Comparison of ENCODE assay signal across 8 cellular contexts in the genomic region with DNA sequence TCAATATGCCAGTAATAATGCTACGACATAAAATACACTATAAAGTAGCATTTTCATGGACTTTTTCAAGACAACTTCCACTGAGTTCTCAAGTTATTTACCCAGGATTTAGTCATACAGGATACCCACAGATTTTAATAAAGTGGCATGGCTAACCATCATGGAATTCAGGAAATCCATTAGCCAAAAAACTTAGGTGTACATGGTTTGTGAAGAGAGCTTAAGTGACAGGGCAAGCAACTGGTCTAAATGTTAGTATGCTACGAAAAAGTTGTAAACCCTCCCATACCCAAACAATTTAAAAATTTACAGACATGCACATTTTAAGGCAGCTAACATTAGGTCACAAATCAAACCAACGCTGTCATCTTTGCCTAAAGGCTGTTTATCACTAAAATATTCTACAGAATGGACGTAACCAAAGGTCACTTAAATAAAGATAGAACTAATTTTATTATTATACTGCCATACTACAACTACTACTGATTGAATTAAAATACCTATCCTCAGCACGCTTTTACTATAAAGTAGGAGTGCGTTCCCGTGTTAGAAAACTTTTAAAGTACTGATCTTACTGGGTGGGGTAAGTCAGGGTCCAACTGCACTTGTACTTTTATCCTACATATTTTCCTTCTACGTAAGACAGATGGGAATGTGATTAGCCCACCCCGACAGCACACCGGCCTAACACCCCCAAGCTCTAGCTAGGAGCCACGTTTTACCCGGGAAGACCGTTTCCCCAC. TPM values are rescaled to one million over a fixed set of nuclear protein-coding genes. Genes with fewer than 3 reads are reported as not detected.
DNase-seq lines count a peak whose midpoint lies in the region; ATAC-seq, FAIRE-seq and TF ChIP-seq lines count a peak whose summit lies in the region.

No MANE protein-coding gene starts in this region.

- peak overlapping the region; percentile 42; the same call in 1 of the 2 replicates for H3K18ac ChIP-seq in IMR-90 (ENCODE audit: low read depth, low read length)

- peak overlapping the region; percentile 65 for H3K4ac ChIP-seq in IMR-90 (ENCODE audit: low read depth, low read length)

- H3K27me3 ChIP-seq in AG04450 (ENCODE audit: control insufficient read depth, insufficient read depth, low read length) (no peaks in the 10 kb centered on the region), IMR-90 (ENCODE audit: control insufficient read depth, insufficient read depth, low read length) (no peaks in the 10 kb centered on the region), breast epithelium (no peaks in the 10 kb centered on the region), mononuclear cell (ENCODE audit: insufficient read depth, low read length) (no peaks in the 10 kb centered on the region)

- in situ Hi-C loops in IMR-90 (cut with MboI; ENCODE audit: low sequenced_read_pairs), result loop anchor here (10.0 to 25.0 kb wide), 2 partner anchors 178 to 870 kb away; a partner anchor contains a TSS

- 0% methylated on average over 1 of the region's 13 CpGs; no CpG with 5 or more reads in 1 of the 2 experiments for whole genome bisulfite sequencing in IMR-90 (ENCODE audit: extremely low coverage in 2 of 2, insufficient read length in 1 of 2), 2 experiments

- no peak overlapping the region for H2BK20ac ChIP-seq in IMR-90 (ENCODE audit: low read depth, low read length)

- intact Hi-C loops in IMR-90 (cut with micrococcal nuclease) (loop anchor here (2.0 to 5.0 kb wide), 5 partner anchors 75 to 660 kb away; a partner anchor contains a TSS), breast epithelium (cut with DNase I; ENCODE audit: low total_unique reads) (no loop called here)

- peak overlapping the region; percentile 26 to 43; a peak in 1 of 4 replicates for H4K8ac ChIP-seq in IMR-90 (ENCODE audit: low read depth in 2 of 2, low read length in 2 of 2)

- peak overlapping the region; percentile 97 for H3K4me2 ChIP-seq in IMR-90 (ENCODE audit: low read depth, low read length)

- H3K4me3 ChIP-seq in AG04450 (ENCODE audit: low read depth, low read length), result peak overlapping the region; percentile 79
- peak overlapping the region; percentile 85 for H3K4me3 ChIP-seq in IMR-90 (ENCODE audit: insufficient read depth, low read depth, low read length)
- peak overlapping the region; percentile 94 to 97 (median 95) for H3K4me3 ChIP-seq in breast epithelium
- H3K4me3 ChIP-seq in mononuclear cell (ENCODE audit: low read length), result peak overlapping the region; percentile 62

- H2AK5ac ChIP-seq in IMR-90 (ENCODE audit: low read depth, low read length), result no peak overlapping the region; the same call in 1 of the 2 replicates

- 0 out of 2 replicates have a peak overlapping the region, but pooled peaks have one; percentile 24 for H3K56ac ChIP-seq in IMR-90 (ENCODE audit: extremely low read depth, insufficient read depth, low read length)

- dilution Hi-C loops in IMR-90 (cut with HindIII; ENCODE audit: low sequenced_read_pairs, unreplicated experiment), result no loop called here

- peak overlapping the region; percentile 89 for H3K9ac ChIP-seq in IMR-90 (ENCODE audit: low read depth, low read length)

- CTCF ChIA-PET in AG04450 (lab: Charles Lee), result interaction anchor here (0.6 to 2.4 kb wide), 14 partner anchors 9 to 472 kb away, joined by 3 to 11 read pairs (median 4); a partner anchor contains a TSS
- CTCF ChIA-PET in IMR-90 (lab: Yijun Ruan, JAX), result interaction anchor here (0.6 to 2.4 kb wide), 8 partner anchors 11 to 119 kb away, joined by 3 to 6 read pairs (median 3); a partner anchor contains a TSS

- H2AK9ac ChIP-seq in IMR-90 (replicated peaks; ENCODE audit: low read depth, low read length, poor library complexity), result peak overlapping the region; percentile 80

- H4K20me1 ChIP-seq in IMR-90 (ENCODE audit: insufficient read depth, low read length), result peaks cover 55% of the 10 kb centered on the region

- H4K91ac ChIP-seq in IMR-90 (ENCODE audit: insufficient read depth, low read depth, low read length), result peak overlapping the region; percentile 6; the same call in 1 of the 2 replicates

- no peak for TF ChIP-seq RAD21 in IMR-90 (IDR thresholded peaks at IDR 0.05; ENCODE audit: low read length)

- no peak for ATAC-seq in IMR-90 (ENCODE audit: low read depth)
- ATAC-seq in GM18873 (IDR thresholded peaks at IDR 0.05; ENCODE audit: low FRiP score, unreplicated experiment), result no peak

- H3K9me3 ChIP-seq in AG04450 (ENCODE audit: control insufficient read depth, insufficient read depth, low read length) (no peaks in the 10 kb centered on the region), IMR-90 (ENCODE audit: control insufficient read depth, insufficient read depth, low read length) (no peaks in the 10 kb centered on the region), breast epithelium (no peaks in the 10 kb centered on the region), mononuclear cell (ENCODE audit: low read depth, low read length) (no peaks in the 10 kb centered on the region)

- DNase-seq in AG04450 (ENCODE audit: low read depth, low spot score), result no peak
- DNase-seq in IMR-90, result peak; percentile 33
- no peak for DNase-seq in breast epithelium (ENCODE audit: low spot score in 2 of 2)
- DNase-seq in DMS 273 treated with DMSO at 0.1 percent for 48 hours (lab: John Stamatoyannopoulos, UW), result no peak
- DNase-seq in activated CD8-positive, alpha-beta memory T cell treated with anti-CD3 and anti-CD28 coated beads for 24 hours, result no peak
- DNase-seq in urothelium cell line (ENCODE audit: low spot score), result no peak

- H3K9me1 ChIP-seq in IMR-90 (ENCODE audit: insufficient read depth, low read length), result peaks cover 7% of the 10 kb centered on the region; the same call in 1 of the 2 replicates

- H3K4me1 ChIP-seq in IMR-90 (ENCODE audit: control insufficient read depth, insufficient read depth, low read length) (peaks cover 3% of the 10 kb centered on the region), breast epithelium (peaks cover 0 to 3% of the 10 kb centered on the region in 2 donors), mononuclear cell (ENCODE audit: insufficient read depth, low read length) (peaks cover 20% of the 10 kb centered on the region)

- H3K23ac ChIP-seq in IMR-90 (ENCODE audit: low read depth, low read length), result peak overlapping the region; percentile 80

- TF ChIP-seq POLR2A in IMR-90 (IDR thresholded peaks at IDR 0.05; ENCODE audit: low read depth, low read length) (no peak), breast epithelium (IDR thresholded peaks at IDR 0.05) (no peak)

- peak overlapping the region; percentile 82; the same call in 1 of the 2 replicates for H3K14ac ChIP-seq in IMR-90 (replicated peaks; ENCODE audit: low read depth, low read length)

- H3K36me3 ChIP-seq in IMR-90 (ENCODE audit: control insufficient read depth, insufficient read depth, low read length) (no peaks in the 10 kb centered on the region), breast epithelium (no peaks in the 10 kb centered on the region)

- H2AFZ ChIP-seq in IMR-90 (replicated peaks; ENCODE audit: low read length, poor library complexity), result peak overlapping the region; percentile 89

- no peak overlapping the region for H4K5ac ChIP-seq in IMR-90 (ENCODE audit: low read depth, low read length)

- no peak for FAIRE-seq in urothelium cell line (lab: Jason Lieb, UNC)

- POLR2A ChIA-PET in AG04450 (lab: Yijun Ruan, JAX), result interaction anchor here (0.7 to 1.9 kb wide), 6 partner anchors 20 to 175 kb away, joined by 3 to 14 read pairs (median 4); a partner anchor contains a TSS
- POLR2A ChIA-PET in IMR-90 (lab: Charles Lee; ENCODE audit: unreplicated experiment), result interaction anchor here (0.7 to 1.0 kb wide), 2 partner anchors 9 to 170 kb away, joined by 3 read pairs; no protein-coding TSS in a partner anchor

- no peak for TF ChIP-seq CTCF in AG04450 (IDR thresholded peaks at IDR 0.05; ENCODE audit: low read depth, low read length)
- no peak for TF ChIP-seq CTCF in IMR-90 (conservative IDR thresholded peaks at IDR 0.05; ENCODE audit: low read depth, low read length)
- TF ChIP-seq CTCF in breast epithelium (IDR thresholded peaks at IDR 0.05), result no peak

- no peak overlapping the region for H2BK120ac ChIP-seq in IMR-90 (ENCODE audit: low read depth, low read length)

- H3K27ac ChIP-seq in AG04450 (ENCODE audit: low read depth, low read length) (peak overlapping the region; percentile 68), IMR-90 (ENCODE audit: insufficient read depth, low read length) (peak overlapping the region; percentile 64), breast epithelium (peak overlapping the region; percentile 95 to 99)

- H3K79me1 ChIP-seq in IMR-90 (ENCODE audit: low read depth in 1 of 2, low read length in 2 of 2), result peaks cover 13 to 45% of the 10 kb centered on the region in 2 experiments

- H2BK15ac ChIP-seq in IMR-90 (ENCODE audit: low read depth, low read length), result peak overlapping the region; percentile 61; the same call in 1 of the 3 replicates

- BruUV-seq in IMR-90 (replicated peaks; lab: Mats Ljungman, UMichigan), result TSS peak; percentile 24

- H2BK5ac ChIP-seq in IMR-90 (ENCODE audit: low read depth, low read length, poor library complexity, severe bottlenecking), result peak overlapping the region; percentile 75

TF ChIP-seq in IMR-90, 13 proteins besides CTCF, POLR2A, EP300 and RAD21 (continues in another document):
- TF ChIP-seq BHLHE40 (IDR thresholded peaks at IDR 0.05; ENCODE audit: low read depth, low read length) (no peak), SMC3 (IDR thresholded peaks at IDR 0.05; ENCODE audit: low read depth, low read length) (no peak), RCOR1 (IDR thresholded peaks at IDR 0.05; ENCODE audit: insufficient replicate concordance, low read length) (no peak), NFE2L2 (IDR thresholded peaks at IDR 0.05; ENCODE audit: low read depth, low read length) (no peak), MAFK (IDR thresholded peaks at IDR 0.05; ENCODE audit: low read depth, low read length) (no peak), CEBPB (IDR thresholded peaks at IDR 0.05; ENCODE audit: low read depth, low read length) (no peak), MAZ (IDR thresholded peaks at IDR 0.05; ENCODE audit: borderline replicate concordance, low read depth, low read length) (no peak), FOS (IDR thresholded peaks at IDR 0.05; ENCODE audit: low read depth, low read length) (no peak)
- TF ChIP-seq, protein P1, sequence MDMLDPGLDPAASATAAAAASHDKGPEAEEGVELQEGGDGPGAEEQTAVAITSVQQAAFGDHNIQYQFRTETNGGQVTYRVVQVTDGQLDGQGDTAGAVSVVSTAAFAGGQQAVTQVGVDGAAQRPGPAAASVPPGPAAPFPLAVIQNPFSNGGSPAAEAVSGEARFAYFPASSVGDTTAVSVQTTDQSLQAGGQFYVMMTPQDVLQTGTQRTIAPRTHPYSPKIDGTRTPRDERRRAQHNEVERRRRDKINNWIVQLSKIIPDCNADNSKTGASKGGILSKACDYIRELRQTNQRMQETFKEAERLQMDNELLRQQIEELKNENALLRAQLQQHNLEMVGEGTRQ (IDR thresholded peaks at IDR 0.05; ENCODE audit: low read depth, low read length), result no peak

RNA-seq across cellular contexts. Expression of a gene that starts 1.1 kb away (rescaled TPM):
- polyA plus RNA-seq in AG04450 (2011; rRNA removed) (30.2 and 33.3 TPM in 2 replicates), IMR-90 (2012; rRNA removed) (9.3 and 11.2 TPM in 2 replicates)
- polyA minus RNA-seq in AG04450 (2011; rRNA and poly(A)+ RNA removed), result 17.1 and 27.4 TPM in 2 replicates
- total RNA-seq in IMR-90 (2012; rRNA removed) (20.6 and 25.6 TPM in 2 replicates), breast epithelium (10 to 100 TPM; 21.8 to 32.3 (median 27.9) TPM), mononuclear cell (1.7 TPM)
- 3.7 and 4.8 TPM in 2 replicates for polyA plus RNA-seq in IMR-90 (2012; cell fraction: cytosol; rRNA removed)
- polyA plus RNA-seq in IMR-90 (2012; cell fraction: nucleus; rRNA removed; ENCODE audit: low replicate concordance), result 1.3 and 8.1 TPM in 2 replicates
